In the genomic region with DNA sequence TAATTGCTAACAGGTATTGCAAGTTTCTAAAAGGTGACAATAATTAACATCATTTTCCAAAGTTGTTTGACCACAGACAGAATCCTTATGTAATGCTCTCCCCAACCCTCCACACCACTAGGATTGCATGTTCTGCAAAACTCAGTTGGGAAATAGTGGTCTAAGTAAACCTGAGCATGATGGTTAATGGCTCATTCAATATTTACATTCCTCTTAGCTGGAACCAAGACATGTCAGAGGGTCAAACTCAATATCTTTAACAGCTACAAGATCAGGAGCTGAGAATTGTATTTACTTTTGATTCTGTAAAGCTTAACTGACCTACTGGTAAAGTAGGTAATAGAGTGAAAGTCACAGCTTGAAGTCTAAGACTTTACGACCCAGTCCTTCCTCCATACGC, we compare ENCODE assay signal across 17 cellular contexts. TPM values are rescaled to one million over a fixed set of nuclear protein-coding genes. Genes with fewer than 3 reads are reported as not detected.
A peak's percentile ranks its signal among the peaks of the same experiment; 100 is the strongest.
DNase-seq lines count a peak whose midpoint lies in the region; ATAC-seq and TF ChIP-seq lines count a peak whose summit lies in the region.
"Had no signal": no experiment of that assay in that cellular context is flagged by ENCODE, and none has a peak within 500 bp of the region (broad histone marks: within the 10 kb centered on the region; RNA-seq: fewer than 3 reads in every experiment).

No MANE protein-coding gene starts in this region.

- intact Hi-C loops in lower lobe of right lung (cut with DNase I): no loop called here

- H3K4me2 ChIP-seq in hepatocyte: peak overlapping the region; percentile 45
- H3K4me2 ChIP-seq: BLaER1 had no signal

- H3K36me3 Mint-ChIP-seq in type B pancreatic cell: no peaks in the 10 kb centered on the region

- peak overlapping the region; percentile 31; the same call in 1 of the 2 replicates for H3K27ac ChIP-seq in VCaP
- H3K27ac ChIP-seq in hepatocyte: no peak overlapping the region
- H3K27ac ChIP-seq in lower lobe of right lung: no peak overlapping the region
- H3K27ac ChIP-seq: BLaER1 had no signal

- H3K27ac Mint-ChIP-seq in type B pancreatic cell: no peak overlapping the region
- H3K27ac Mint-ChIP-seq: CD8-positive, alpha-beta memory T cell had no signal

- H3K4me3 ChIP-seq in hepatocyte: no peak overlapping the region
- H3K4me3 ChIP-seq in lower lobe of right lung: no peak overlapping the region
- H3K4me3 ChIP-seq: BLaER1 had no signal

- H3K27me3 ChIP-seq in hepatocyte (peaks cover 17% of the 10 kb centered on the region), lower lobe of right lung (ENCODE audit: low read depth) (peaks cover 3% of the 10 kb centered on the region)
- H3K27me3 ChIP-seq: BLaER1 had no signal

- no peaks in the 10 kb centered on the region for H3K79me2 ChIP-seq in hepatocyte

- H3K36me3 ChIP-seq in hepatocyte (replicated peaks; ENCODE audit: insufficient read depth, low read depth): no peaks in the 10 kb centered on the region
- H3K36me3 ChIP-seq in lower lobe of right lung: no peaks in the 10 kb centered on the region
- H3K36me3 ChIP-seq: BLaER1 had no signal

- H3K9me3 ChIP-seq in hepatocyte (ENCODE audit: low read depth) (no peaks in the 10 kb centered on the region), lower lobe of right lung (no peaks in the 10 kb centered on the region)

- no peaks in the 10 kb centered on the region for H3K9me3 Mint-ChIP-seq in type B pancreatic cell

- ATAC-seq in lower lobe of right lung (peak; percentile 81 to 87), HG03565 (IDR thresholded peaks at IDR 0.05; ENCODE audit: unreplicated experiment) (no peak)
- ATAC-seq: HCT116 had no signal

- peaks cover 8% of the 10 kb centered on the region for H3K27me3 Mint-ChIP-seq in type B pancreatic cell

- WGBS in hepatocyte (ENCODE audit: low lambda C conversion rate, missing lambda C conversion rate): 60% methylated on average over 2 of the region's 2 CpGs

- H4K20me1 ChIP-seq in hepatocyte (ENCODE audit: insufficient read depth, poor library complexity, severe bottlenecking): no peaks in the 10 kb centered on the region
- H4K20me1 ChIP-seq: BLaER1 had no signal

- H3K4me3 Mint-ChIP-seq in type B pancreatic cell: no peak overlapping the region
- H3K4me3 Mint-ChIP-seq: CD8-positive, alpha-beta memory T cell had no signal

- no peaks in the 10 kb centered on the region for H3K4me1 ChIP-seq in hepatocyte (ENCODE audit: insufficient read depth)
- H3K4me1 ChIP-seq in lower lobe of right lung: peaks cover 8% of the 10 kb centered on the region

- no peak overlapping the region for H2AFZ ChIP-seq in hepatocyte

- TF ChIP-seq CTCF in VCaP (conservative IDR thresholded peaks at IDR 0.05): no peak
- TF ChIP-seq CTCF in hepatocyte (IDR thresholded peaks at IDR 0.05; ENCODE audit: poor library complexity): no peak
- no peak for TF ChIP-seq CTCF in lower lobe of right lung (IDR thresholded peaks at IDR 0.05)
- no peak for TF ChIP-seq CTCF in type B pancreatic cell (conservative IDR thresholded peaks at IDR 0.05)

- peaks cover 11% of the 10 kb centered on the region for H3K4me1 Mint-ChIP-seq in type B pancreatic cell (ENCODE audit: unreplicated experiment)

- no peaks in the 10 kb centered on the region for H3K9me2 ChIP-seq in hepatocyte (replicated peaks; ENCODE audit: insufficient read depth)

- DNase-seq in HuH-7 (ENCODE audit: low spot score) (peak; percentile 60), hepatocyte (ENCODE audit: low spot score) (peak; percentile 37), lower lobe of right lung (no peak), kidney tubule cell (ENCODE audit: low spot score) (no peak), type B pancreatic cell (ENCODE audit: extremely low spot score, unreplicated experiment) (no peak)
- no peak for DNase-seq in stimulated activated CD4-positive, alpha-beta T cell treated with anti-CD3 and anti-CD28 coated beads, Interleukin-2, amount 100 ng/mL, for 24 hours
- DNase-seq: 8988T; AML-193; CD8-positive, alpha-beta memory T cell; DMS53; GF-D8 had no signal

RNA-seq across cellular contexts. Expression of a gene that starts 10.2 kb away (rescaled TPM):
- 1.8 and 2.2 TPM in 2 replicates for total RNA-seq in hepatocyte
- polyA plus RNA-seq in hepatocyte: 0.34 and 0.45 TPM in 2 replicates
- 0.95 TPM for total RNA-seq in lower lobe of right lung
- 3.1 and 3.6 TPM in 2 replicates for total RNA-seq in type B pancreatic cell (ENCODE audit: low replicate concordance)
- total RNA-seq: CD8-positive, alpha-beta memory T cell; HT-29 had no signal
- polyA plus RNA-seq: CD8-positive, alpha-beta memory T cell had no signal

RNA-seq across cellular contexts. Expression of a gene that starts 30.7 kb away (rescaled TPM):
- total RNA-seq in hepatocyte: not detected in 2 replicates
- not detected in 2 replicates for polyA plus RNA-seq in hepatocyte
- total RNA-seq in lower lobe of right lung: not detected
- total RNA-seq in type B pancreatic cell (ENCODE audit: low replicate concordance): not detected in 2 replicates
- total RNA-seq: CD8-positive, alpha-beta memory T cell; H1; HT-29 had no signal
- polyA plus RNA-seq: CD8-positive, alpha-beta memory T cell; H1 had no signal

RNA-seq across cellular contexts. Expression of a gene that starts 44.4 kb away (rescaled TPM):
- total RNA-seq in hepatocyte (0.53 TPM in 1 of 2 replicates, not detected in the other), lower lobe of right lung (not detected), type B pancreatic cell (ENCODE audit: low replicate concordance) (not detected in 2 replicates)
- 1.7 and 3.2 TPM in 2 replicates for polyA plus RNA-seq in hepatocyte
- total RNA-seq: H1, HT-29 had no signal
- polyA plus RNA-seq: CD8-positive, alpha-beta memory T cell; H1 had no signal

Comparison
In these comparisons a context has a peak if more than half of its experiments do, and no peak if none do; other contexts are left out.
1. DNase-seq: peak in HuH-7 (single experiment) and hepatocyte (single experiment); none in lower lobe of right lung (single experiment), stimulated activated CD4-positive, alpha-beta T cell treated with anti-CD3 and anti-CD28 coated beads, Interleukin-2, amount 100 ng/mL, for 24 hours (0 of 2), kidney tubule cell (single experiment) and type B pancreatic cell (single experiment).